Comparison of ENCODE assay signal across 9 cellular contexts in genomic region chr7:138890782-138891445, GRCh38.
DNase-seq lines count a peak whose midpoint lies in the region; ATAC-seq and TF ChIP-seq lines count a peak whose summit lies in the region.
"Had no signal": no experiment of that assay in that cellular context is flagged by ENCODE, and none has a peak within 500 bp of the region (broad histone marks: within the 10 kb centered on the region; RNA-seq: fewer than 3 reads in every experiment).

No MANE protein-coding gene starts in this region.

- H3K27me3 ChIP-seq in ACC112 (ENCODE audit: insufficient read depth, low read length) (no peaks in the 10 kb centered on the region), GM23248 (replicated peaks; ENCODE audit: insufficient read depth) (no peaks in the 10 kb centered on the region), adrenal gland (no peaks in the 10 kb centered on the region)
- H3K27me3 ChIP-seq: ascending aorta had no signal

- no peaks in the 10 kb centered on the region for H3K9me2 ChIP-seq in GM23248 (ENCODE audit: insufficient read depth)

- H3K9ac ChIP-seq in GM23248, result peak overlapping the region; percentile 71

- no peaks in the 10 kb centered on the region for H4K20me1 ChIP-seq in GM23248 (ENCODE audit: insufficient read depth)

- H3K4me2 ChIP-seq in GM23248 (ENCODE audit: unreplicated experiment), result peak overlapping the region; percentile 83

- peaks cover 34% of the 10 kb centered on the region for H3F3A ChIP-seq in GM23248 (ENCODE audit: insufficient read depth)

- H3K9me3 ChIP-seq in GM23248 (ENCODE audit: low read depth), result no peaks in the 10 kb centered on the region
- H3K9me3 ChIP-seq in adrenal gland (replicated peaks in 1 of 3), result no peaks in the 10 kb centered on the region
- H3K9me3 ChIP-seq: ascending aorta had no signal

- peak; percentile 93 for DNase-seq in GM23248
- DNase-seq in adrenal gland, result peak; percentile 52 to 86 (median 69)
- peak; percentile 49 for DNase-seq in left kidney (ENCODE audit: low read depth, low spot score)
- no peak for DNase-seq in activated CD4-positive, CD25-positive, alpha-beta regulatory T cell treated with anti-CD3 and anti-CD28 coated beads, Interleukin-2, amount 50 U/mL, for 72 hours
- DNase-seq in stimulated activated CD4-positive, alpha-beta T cell treated with anti-CD3 and anti-CD28 coated beads, Interleukin-12 subunit alpha, Interleukin-12 subunit beta, amount 100 ng/mL, for 4 hours, result no peak

- H2AFZ ChIP-seq in ACC112 (ENCODE audit: low read length, unreplicated experiment) (peak overlapping the region; percentile 44), GM23248 (peak overlapping the region; percentile 71)

- H3K79me2 ChIP-seq in ACC112 (ENCODE audit: control insufficient read depth, insufficient read depth, low read length, unreplicated experiment), result no peaks in the 10 kb centered on the region
- no peaks in the 10 kb centered on the region for H3K79me2 ChIP-seq in GM23248 (ENCODE audit: insufficient read depth)

- H3K4me3 ChIP-seq in ACC112 (ENCODE audit: low read depth, low read length) (0 out of 2 replicates have a peak overlapping the region, but pooled peaks have one; percentile 25), GM23248 (peak overlapping the region; percentile 47), adrenal gland (no peak overlapping the region)
- H3K4me3 ChIP-seq: ascending aorta had no signal

- no peak for TF ChIP-seq CTCF in adrenal gland (IDR thresholded peaks at IDR 0.05)

- intact Hi-C loops in adrenal gland (cut with DNase I), result loop anchor here in 1 of 2 donors (5.0 kb wide), 1 partner anchor 91 kb away; the partner anchor contains the start of gene KIAA1549

- TF ChIP-seq POLR2A in adrenal gland (IDR thresholded peaks at IDR 0.05), result no peak

- in situ Hi-C loops in GM23248 (cut with MboI), result loop anchor here (25.0 kb wide), 1 partner anchor 196 kb away; no protein-coding TSS in a partner anchor

- ATAC-seq in GM19023 (IDR thresholded peaks at IDR 0.05; ENCODE audit: unreplicated experiment), result no peak
- ATAC-seq in GM18870 (IDR thresholded peaks at IDR 0.05; ENCODE audit: unreplicated experiment), result no peak

- 10 to 12% methylated on average over 12 of the region's 12 CpGs for WGBS in GM23248 (ENCODE audit: low coverage in 1 of 2, low lambda C conversion rate in 2 of 2, missing lambda C conversion rate in 2 of 2), 2 experiments
- WGBS in adrenal gland, 4 donors, result 47 to 67% (median 48%) methylated on average over 9 to 12 of the region's 12 CpGs

- H3K4me1 ChIP-seq in ACC112 (ENCODE audit: control insufficient read depth, insufficient read depth, low read length, unreplicated experiment) (peaks cover 19% of the 10 kb centered on the region), GM23248 (ENCODE audit: insufficient read depth) (peaks cover 35% of the 10 kb centered on the region), adrenal gland (replicated peaks in 1 of 2) (peaks cover 4 to 37% of the 10 kb centered on the region in 2 donors)
- H3K4me1 ChIP-seq: ascending aorta had no signal

- H3K36me3 ChIP-seq in ACC112 (ENCODE audit: insufficient read depth, low read length), result no peaks in the 10 kb centered on the region; the same call in 1 of the 2 replicates
- no peaks in the 10 kb centered on the region for H3K36me3 ChIP-seq in GM23248 (ENCODE audit: low read depth)
- H3K36me3 ChIP-seq in adrenal gland (replicated peaks in 1 of 2), result no peaks in the 10 kb centered on the region
- H3K36me3 ChIP-seq: ascending aorta had no signal

- H3K27ac ChIP-seq in ACC112 (ENCODE audit: low read depth, low read length), result peak overlapping the region; percentile 16; the same call in 1 of the 2 replicates
- H3K27ac ChIP-seq in GM23248, result peak overlapping the region; percentile 90
- H3K27ac ChIP-seq in adrenal gland, result peak overlapping the region in 1 of 5 donors; percentile 44
- H3K27ac ChIP-seq: ascending aorta had no signal

Comparison
In these comparisons a context has a peak if more than half of its experiments do, and no peak if none do; other contexts are left out.
1. H3K4me3 ChIP-seq: peak in ACC112 (single experiment) and GM23248 (single experiment); none in adrenal gland (0 of 4).
2. DNase-seq: peak in GM23248 (single experiment), adrenal gland (7 of 7) and left kidney (single experiment); none in activated CD4-positive, CD25-positive, alpha-beta regulatory T cell treated with anti-CD3 and anti-CD28 coated beads, Interleukin-2, amount 50 U/mL, for 72 hours (single experiment) and stimulated activated CD4-positive, alpha-beta T cell treated with anti-CD3 and anti-CD28 coated beads, Interleukin-12 subunit alpha, Interleukin-12 subunit beta, amount 100 ng/mL, for 4 hours (single experiment).